Comparison of ENCODE assay signal across 13 cellular contexts in the genomic region with DNA sequence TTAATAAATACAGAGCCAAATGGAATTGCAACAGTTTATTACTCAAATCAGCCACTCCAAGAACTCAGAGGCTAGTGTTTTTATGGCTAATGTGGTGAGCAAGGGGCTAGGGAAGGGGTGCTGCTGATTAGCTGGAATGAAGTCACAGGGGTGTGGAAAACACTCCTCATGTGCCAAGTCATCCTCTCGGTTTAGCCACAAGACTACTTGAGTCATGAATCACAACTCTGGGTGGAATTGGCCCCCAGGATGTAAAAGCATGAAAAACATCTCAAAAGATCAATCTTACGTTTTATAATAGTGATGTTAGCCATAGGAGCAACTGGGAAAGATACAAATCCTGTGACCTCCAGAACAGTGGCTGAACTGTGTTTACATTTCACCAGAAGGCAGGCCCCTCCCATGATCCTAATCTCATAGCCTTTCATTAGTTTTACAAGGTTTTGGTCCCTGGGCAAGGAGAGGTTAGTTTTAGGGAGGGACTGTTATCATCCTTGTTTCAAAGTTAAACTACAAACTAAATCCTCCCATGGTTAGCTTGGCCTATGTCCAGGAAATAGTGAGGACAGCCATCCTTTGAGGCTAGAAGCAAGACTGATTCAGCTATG.
A peak's percentile ranks its signal among the peaks of the same experiment; 100 is the strongest.
DNase-seq lines count a peak whose midpoint lies in the region; ATAC-seq, FAIRE-seq and TF ChIP-seq lines count a peak whose summit lies in the region.
"Had no signal": no experiment of that assay in that cellular context is flagged by ENCODE, and none has a peak within 500 bp of the region (broad histone marks: within the 10 kb centered on the region; RNA-seq: fewer than 3 reads in every experiment).

No MANE protein-coding gene starts in this region.

- H3K4me1 ChIP-seq in PC-3 (ENCODE audit: insufficient read depth, low read length), result peaks cover 10% of the 10 kb centered on the region
- H3K4me1 ChIP-seq: gastrocnemius medialis had no signal

- FAIRE-seq in D721Med (lab: Jason Lieb, UNC), result no peak

- H3K27me3 ChIP-seq in PC-3 (ENCODE audit: low read length), result no peaks in the 10 kb centered on the region
- H3K27me3 ChIP-seq: gastrocnemius medialis had no signal

- no peaks in the 10 kb centered on the region for H3K36me3 ChIP-seq in PC-3 (ENCODE audit: low read depth, low read length)
- H3K36me3 ChIP-seq: gastrocnemius medialis had no signal

- H3K4me3 Mint-ChIP-seq in osteocyte (ENCODE audit: unreplicated experiment) (no peak overlapping the region), T-cell (no peak overlapping the region)

- H3K9me3 ChIP-seq in PC-3 (ENCODE audit: low read length), result no peaks in the 10 kb centered on the region
- H3K9me3 ChIP-seq: gastrocnemius medialis had no signal

- H2AFZ ChIP-seq in PC-3 (ENCODE audit: low read length), result no peak overlapping the region

- peak overlapping the region; percentile 41; the same call in 1 of the 2 replicates for H3K4me2 ChIP-seq in PC-3 (ENCODE audit: low read length)

- H3K4me3 ChIP-seq in PC-3 (ENCODE audit: low read length) (no peak overlapping the region), epithelial cell of esophagus (ENCODE audit: low read length) (no peak overlapping the region)
- H3K4me3 ChIP-seq: gastrocnemius medialis had no signal

- intact Hi-C loops in PC-3 (cut with micrococcal nuclease), result loop anchor here (2.0 to 10.0 kb wide), 2 partner anchors 89 to 301 kb away; no protein-coding TSS in a partner anchor

- peak; percentile 60 for ATAC-seq in PC-3
- no peak for ATAC-seq in T-cell (replicated peaks in 1 of 4)
- no peak for ATAC-seq in HG02588 (IDR thresholded peaks at IDR 0.05; ENCODE audit: unreplicated experiment)
- ATAC-seq: gastrocnemius medialis had no signal

- H4K20me1 ChIP-seq in PC-3 (ENCODE audit: low read length), result no peaks in the 10 kb centered on the region

- H3K4me1 Mint-ChIP-seq in osteocyte (ENCODE audit: unreplicated experiment) (peaks cover 48% of the 10 kb centered on the region), T-cell (no peaks in the 10 kb centered on the region)

- BruUV-seq in PC-3 (replicated peaks; lab: Mats Ljungman, UMichigan), result no TSS peak

- H3F3A ChIP-seq in PC-3 (ENCODE audit: low read length, unreplicated experiment), result no peaks in the 10 kb centered on the region

- CTCF ChIA-PET in PC-3 (lab: Charles Lee), result no interaction called here
- CTCF ChIA-PET in T-cell (lab: Charles Lee), result no interaction called here

- H3K79me2 ChIP-seq in PC-3 (ENCODE audit: low read length), result no peaks in the 10 kb centered on the region

- POLR2A ChIA-PET in PC-3 (lab: Charles Lee; ENCODE audit: unreplicated experiment), result no interaction called here
- POLR2A ChIA-PET in T-cell (lab: Charles Lee), result no interaction called here

- TF ChIP-seq CTCF in PC-3 (conservative IDR thresholded peaks at IDR 0.05; ENCODE audit: low read depth, low read length), result no peak
- no peak for TF ChIP-seq CTCF in epithelial cell of esophagus (IDR thresholded peaks at IDR 0.05; ENCODE audit: insufficient read depth, low read depth, low read length, missing control alignments)
- no peak for TF ChIP-seq CTCF in osteocyte (IDR thresholded peaks at IDR 0.05)
- TF ChIP-seq CTCF in D721Med (IDR thresholded peaks at IDR 0.05; ENCODE audit: insufficient read depth, missing control alignments), result no peak

- H3K27ac Mint-ChIP-seq in osteocyte (ENCODE audit: unreplicated experiment) (peak overlapping the region; percentile 82), T-cell (no peak overlapping the region)

- H3K9ac ChIP-seq in PC-3 (ENCODE audit: low read length), result peak overlapping the region; percentile 45; the same call in 1 of the 2 replicates

- peaks cover 3% of the 10 kb centered on the region for H3K9me3 Mint-ChIP-seq in osteocyte (ENCODE audit: unreplicated experiment)
- H3K9me3 Mint-ChIP-seq in T-cell, result peaks cover 8 to 13% (median 10%) of the 10 kb centered on the region in 3 donors

- H3K9me2 ChIP-seq in PC-3 (replicated peaks; ENCODE audit: low read length), result no peaks in the 10 kb centered on the region

- no peaks in the 10 kb centered on the region for H3K36me3 Mint-ChIP-seq in osteocyte (ENCODE audit: unreplicated experiment)
- H3K36me3 Mint-ChIP-seq in T-cell, result no peaks in the 10 kb centered on the region

- H3K27me3 Mint-ChIP-seq in osteocyte (ENCODE audit: unreplicated experiment) (no peaks in the 10 kb centered on the region), T-cell (no peaks in the 10 kb centered on the region)

- H3K27ac ChIP-seq in PC-3 (ENCODE audit: low read length), result peak overlapping the region; percentile 91
- H3K27ac ChIP-seq: gastrocnemius medialis had no signal

- DNase-seq in ELR (ENCODE audit: low read depth) (peak; percentile 97), PC-3 (peak; percentile 73), epithelial cell of esophagus (ENCODE audit: low read depth) (peak; percentile 71), osteocyte (ENCODE audit: extremely low spot score, unreplicated experiment) (no peak), D721Med (ENCODE audit: insufficient read length, low spot score) (no peak), NCI-H2196 (lab: John Stamatoyannopoulos, UW; ENCODE audit: unreplicated experiment) (no peak), T-cell (no peak)
- DNase-seq: activated CD8-positive, alpha-beta memory T cell treated with anti-CD3 and anti-CD28 coated beads for 24 hours; DMS153; gastrocnemius medialis; GOT3; NCI-H2171 treated with DMSO at 0.1 percent for 48 hours had no signal

Comparison
In these comparisons a context has a peak if more than half of its experiments do, and no peak if none do; other contexts are left out.
1. DNase-seq: peak in ELR (single experiment), PC-3 (single experiment) and epithelial cell of esophagus (single experiment); none in osteocyte (single experiment), D721Med (single experiment), NCI-H2196 (single experiment) and T-cell (0 of 34).